Comparison of ENCODE assay signal across 29 cellular contexts in genomic region chr18:59382388-59382787, GRCh38.
"Had no signal": no experiment of that assay in that cellular context is flagged by ENCODE, and none has a peak within 500 bp of the region (broad histone marks: within the 10 kb centered on the region; RNA-seq: fewer than 3 reads in every experiment).

No MANE protein-coding gene starts in this region.

- H3K27ac Mint-ChIP-seq: activated naive CD4-positive, alpha-beta T cell treated with anti-CD3 and anti-CD28 coated beads for 36 hours; activated naive CD8-positive, alpha-beta T cell treated with anti-CD3 and anti-CD28 coated beads for 36 hours; activated T-helper 1 cell treated with anti-CD3 and anti-CD28 coated beads, Interleukin-12 subunit alpha, Interleukin-12 subunit beta, Interleukin-2, Interleukin-4 antibody, amounts not matched to agents 30 ng/mL and 10 ng/mL and 1 ng/mL, durations not matched to agents 14 hours and 24 hours and 36 hours; brain; natural killer cell treated with Interleukin-12 subunit alpha and Interleukin-12 subunit beta and Interleukin-15 and Interleukin-18, amount 100 ng/mL, for 72 hours had no signal

- H3K4me3 ChIP-seq: adrenal gland, cardiac muscle cell, coronary artery, dorsolateral prefrontal cortex, left ventricle myocardium inferior, mucosa of descending colon, skin epidermis, testis, transverse colon had no signal

- H3K4me1 ChIP-seq: adrenal gland, left ventricle myocardium inferior, testis, transverse colon had no signal

- H3K4me3 Mint-ChIP-seq: activated naive CD4-positive, alpha-beta T cell treated with anti-CD3 and anti-CD28 coated beads for 36 hours; activated naive CD8-positive, alpha-beta T cell treated with anti-CD3 and anti-CD28 coated beads for 36 hours; activated T-helper 1 cell treated with anti-CD3 and anti-CD28 coated beads, Interleukin-12 subunit alpha, Interleukin-12 subunit beta, Interleukin-2, Interleukin-4 antibody, amounts not matched to agents 30 ng/mL and 10 ng/mL and 1 ng/mL, durations not matched to agents 14 hours and 24 hours and 36 hours; brain; natural killer cell treated with Interleukin-12 subunit alpha and Interleukin-12 subunit beta and Interleukin-15 and Interleukin-18, amount 100 ng/mL, for 72 hours had no signal

- H3K27ac ChIP-seq: adrenal gland, cardiac muscle cell, coronary artery, dorsolateral prefrontal cortex, left ventricle myocardium inferior, skin epidermis, testis, transverse colon had no signal

- DNase-seq: activated CD4-positive, alpha-beta T cell treated with anti-CD3 and anti-CD28 coated beads for 4 hours; activated CD4-positive, alpha-beta T cell treated with anti-CD3 and anti-CD28 coated beads, Interleukin-2, amount 50 U/mL, for 48 hours; activated CD8-positive, alpha-beta memory T cell treated with anti-CD3 and anti-CD28 coated beads for 24 hours; activated CD8-positive, alpha-beta memory T cell treated with anti-CD3 and anti-CD28 coated beads, Interleukin-2, amount 50 U/mL, for 4 hours; activated effector memory CD4-positive, alpha-beta T cell treated with anti-CD3 and anti-CD28 coated beads, Interleukin-2, amount 50 U/mL, for 16 hours; activated naive CD4-positive, alpha-beta T cell treated with anti-CD3 and anti-CD28 coated beads for 36 hours; activated naive CD8-positive, alpha-beta T cell treated with anti-CD3 and anti-CD28 coated beads for 36 hours; activated T-cell treated with anti-CD3 and anti-CD28 coated beads, Interleukin-2, amount 50 U/mL, for 1 hour; adrenal gland; aorta; dorsolateral prefrontal cortex; effector memory CD4-positive, alpha-beta T cell; erythroblast; foreskin melanocyte; kidney glomerular epithelial cell; left ventricle myocardium inferior; mucosa of descending colon; stimulated activated CD4-positive, alpha-beta T cell treated with anti-CD3 and anti-CD28 coated beads, Interleukin-12 subunit alpha, Interleukin-12 subunit beta, amount 100 ng/mL, for 4 hours; stimulated activated CD4-positive, alpha-beta T cell treated with anti-CD3 and anti-CD28 coated beads, Interleukin-4, amount 100 ng/mL, for 1 hour; stimulated activated naive CD8-positive, alpha-beta T cell treated with anti-CD3 and anti-CD28 coated beads, Interleukin-15, Interleukin-2, amounts not matched to agents 100 U/mL and 50 U/mL, for 24 hours; testis; transverse colon had no signal

- H3K27me3 ChIP-seq: adrenal gland, testis, transverse colon had no signal

- ATAC-seq: mucosa of descending colon; natural killer cell treated with Interleukin-12 subunit alpha and Interleukin-12 subunit beta and Interleukin-15 and Interleukin-18, amount 100 ng/mL, for 72 hours; sciatic nerve; stimulated activated naive CD8-positive, alpha-beta T cell treated with anti-CD3 and anti-CD28 coated beads, Interleukin-15, Interleukin-2, amounts not matched to agents 100 U/mL and 50 U/mL, for 24 hours had no signal

- H3K9me3 Mint-ChIP-seq: activated naive CD4-positive, alpha-beta T cell treated with anti-CD3 and anti-CD28 coated beads for 36 hours; activated naive CD8-positive, alpha-beta T cell treated with anti-CD3 and anti-CD28 coated beads for 36 hours; activated T-helper 1 cell treated with anti-CD3 and anti-CD28 coated beads, Interleukin-12 subunit alpha, Interleukin-12 subunit beta, Interleukin-2, Interleukin-4 antibody, amounts not matched to agents 30 ng/mL and 10 ng/mL and 1 ng/mL, durations not matched to agents 14 hours and 24 hours and 36 hours; natural killer cell treated with Interleukin-12 subunit alpha and Interleukin-12 subunit beta and Interleukin-15 and Interleukin-18, amount 100 ng/mL, for 72 hours had no signal

- H3K9me3 ChIP-seq: adrenal gland, left ventricle myocardium inferior, mucosa of descending colon, testis, transverse colon had no signal

- H3K36me3 Mint-ChIP-seq: activated naive CD8-positive, alpha-beta T cell treated with anti-CD3 and anti-CD28 coated beads for 36 hours; brain; natural killer cell treated with Interleukin-12 subunit alpha and Interleukin-12 subunit beta and Interleukin-15 and Interleukin-18, amount 100 ng/mL, for 72 hours had no signal

- H3K36me3 ChIP-seq: adrenal gland, cardiac muscle cell, left ventricle myocardium inferior, transverse colon had no signal
